In genomic region chr16:53415504-53415903, GRCh38 we compare ENCODE assay signal across 13 cellular contexts. TPM values are rescaled to one million over a fixed set of nuclear protein-coding genes. Genes with fewer than 3 reads are reported as not detected.
DNase-seq lines count a peak whose midpoint lies in the region; ATAC-seq and FAIRE-seq lines count a peak whose summit lies in the region.
"Had no signal": no experiment of that assay in that cellular context is flagged by ENCODE, and none has a peak within 500 bp of the region (broad histone marks: within the 10 kb centered on the region; RNA-seq: fewer than 3 reads in every experiment).

No MANE protein-coding gene starts in this region.

- H3K9me3 Mint-ChIP-seq in activated naive CD8-positive, alpha-beta T cell treated with anti-CD3 and anti-CD28 coated beads for 36 hours, result peaks cover 12% of the 10 kb centered on the region
- peaks cover 0 to 5% of the 10 kb centered on the region in 2 donors for H3K9me3 Mint-ChIP-seq in stimulated activated naive CD8-positive, alpha-beta T cell treated with anti-CD3 and anti-CD28 coated beads, Interleukin-15, amount 100 ng/mL, for 72 hours

- DNase-seq in DMS53 treated with DMSO at 0.1 percent for 48 hours (lab: John Stamatoyannopoulos, UW; ENCODE audit: unreplicated experiment) (peak; percentile 65), HTR-8/SVneo (ENCODE audit: insufficient read length, low spot score) (no peak), SHP77 (lab: John Stamatoyannopoulos, UW) (peak; percentile 51 to 64), left kidney (ENCODE audit: low read depth, low spot score) (peak; percentile 60), SIG-M5 (lab: John Stamatoyannopoulos, UW) (no peak), midbrain (lab: John Stamatoyannopoulos, UW) (no peak)
- DNase-seq in activated naive CD8-positive, alpha-beta T cell treated with anti-CD3 and anti-CD28 coated beads for 36 hours, result no peak
- DNase-seq in stimulated activated naive CD8-positive, alpha-beta T cell treated with anti-CD3 and anti-CD28 coated beads, Interleukin-15, amount 100 ng/mL, for 72 hours, result no peak
- DNase-seq: activated CD4-positive, alpha-beta T cell treated with anti-CD3 and anti-CD28 coated beads, Interleukin-2, amount 10 ng/mL, durations not matched to agents 7 days and 5 days; effector CD8-positive, alpha-beta T cell; KG1; posterior cingulate gyrus had no signal

- H3K27ac Mint-ChIP-seq in activated naive CD8-positive, alpha-beta T cell treated with anti-CD3 and anti-CD28 coated beads for 36 hours, result no peak overlapping the region
- H3K27ac Mint-ChIP-seq in stimulated activated naive CD8-positive, alpha-beta T cell treated with anti-CD3 and anti-CD28 coated beads, Interleukin-15, amount 100 ng/mL, for 72 hours, result no peak overlapping the region
- H3K27ac Mint-ChIP-seq: activated CD4-positive, alpha-beta T cell treated with anti-CD3 and anti-CD28 coated beads, Interleukin-2, amount 10 ng/mL, durations not matched to agents 7 days and 5 days; activated naive CD8-positive, alpha-beta T cell had no signal

- H3K4me3 Mint-ChIP-seq in activated naive CD8-positive, alpha-beta T cell treated with anti-CD3 and anti-CD28 coated beads for 36 hours, result no peak overlapping the region
- no peak overlapping the region for H3K4me3 Mint-ChIP-seq in stimulated activated naive CD8-positive, alpha-beta T cell treated with anti-CD3 and anti-CD28 coated beads, Interleukin-15, amount 100 ng/mL, for 72 hours
- H3K4me3 Mint-ChIP-seq: activated CD4-positive, alpha-beta T cell treated with anti-CD3 and anti-CD28 coated beads, Interleukin-2, amount 10 ng/mL, durations not matched to agents 7 days and 5 days; activated naive CD8-positive, alpha-beta T cell had no signal

- FAIRE-seq in HTR-8/SVneo (lab: Jason Lieb, UNC), result peak; percentile 13

- no peak for ATAC-seq in stimulated activated naive CD8-positive, alpha-beta T cell treated with anti-CD3 and anti-CD28 coated beads, Interleukin-15, amount 100 ng/mL, for 72 hours

- H3K27me3 Mint-ChIP-seq in activated naive CD8-positive, alpha-beta T cell treated with anti-CD3 and anti-CD28 coated beads for 36 hours, result no peaks in the 10 kb centered on the region
- no peaks in the 10 kb centered on the region for H3K27me3 Mint-ChIP-seq in stimulated activated naive CD8-positive, alpha-beta T cell treated with anti-CD3 and anti-CD28 coated beads, Interleukin-15, amount 100 ng/mL, for 72 hours
- H3K27me3 Mint-ChIP-seq: activated CD4-positive, alpha-beta T cell treated with anti-CD3 and anti-CD28 coated beads, Interleukin-2, amount 10 ng/mL, durations not matched to agents 7 days and 5 days; activated naive CD8-positive, alpha-beta T cell had no signal

- H3K36me3 Mint-ChIP-seq in activated naive CD8-positive, alpha-beta T cell treated with anti-CD3 and anti-CD28 coated beads for 36 hours, result peaks cover 3% of the 10 kb centered on the region

- H3K4me1 Mint-ChIP-seq in activated naive CD8-positive, alpha-beta T cell treated with anti-CD3 and anti-CD28 coated beads for 36 hours, result peaks cover 7% of the 10 kb centered on the region
- H3K4me1 Mint-ChIP-seq in stimulated activated naive CD8-positive, alpha-beta T cell treated with anti-CD3 and anti-CD28 coated beads, Interleukin-15, amount 100 ng/mL, for 72 hours, result no peaks in the 10 kb centered on the region

RNA-seq across cellular contexts. Expression of gene RBL2, which starts 18.8 kb away (rescaled TPM):
- 10 to 100 TPM; 48.3 to 49.2 TPM for total RNA-seq in activated naive CD8-positive, alpha-beta T cell treated with anti-CD3 and anti-CD28 coated beads for 36 hours

Comparison
In these comparisons a context has a peak if more than half of its experiments do, and no peak if none do; other contexts are left out.
1. DNase-seq: peak in DMS53 treated with DMSO at 0.1 percent for 48 hours (single experiment), SHP77 (2 of 2) and left kidney (single experiment); none in HTR-8/SVneo (single experiment), SIG-M5 (single experiment), activated naive CD8-positive, alpha-beta T cell treated with anti-CD3 and anti-CD28 coated beads for 36 hours (single experiment), stimulated activated naive CD8-positive, alpha-beta T cell treated with anti-CD3 and anti-CD28 coated beads, Interleukin-15, amount 100 ng/mL, for 72 hours (0 of 2) and midbrain (single experiment).